ENCODE assay signal across 21 cellular contexts in genomic region chr5:29796018-29796417, GRCh38.
DNase-seq lines count a peak whose midpoint lies in the region; TF ChIP-seq lines count a peak whose summit lies in the region.
"Had no signal": no experiment of that assay in that cellular context is flagged by ENCODE, and none has a peak within 500 bp of the region (broad histone marks: within the 10 kb centered on the region; RNA-seq: fewer than 3 reads in every experiment).

No MANE protein-coding gene starts in this region.

- peaks cover 12% of the 10 kb centered on the region for H3K9me3 Mint-ChIP-seq in endodermal cell
- H3K9me3 Mint-ChIP-seq in activated T-helper 1 cell treated with anti-CD3 and anti-CD28 coated beads, Interleukin-12 subunit alpha, Interleukin-12 subunit beta, Interleukin-2, Interleukin-4 antibody, amounts not matched to agents 30 ng/mL and 10 ng/mL and 1 ng/mL, durations not matched to agents 14 hours and 24 hours and 36 hours: peaks cover 7% of the 10 kb centered on the region
- peaks cover 5% of the 10 kb centered on the region for H3K9me3 Mint-ChIP-seq in chondrocyte (ENCODE audit: low read depth)

- H4K20me1 ChIP-seq in PC-9 (ENCODE audit: insufficient read depth) (no peaks in the 10 kb centered on the region; the same call in 1 of the 2 replicates), Karpas-422 (ENCODE audit: insufficient read depth, low read depth, low read length) (no peaks in the 10 kb centered on the region)

- H3K27ac Mint-ChIP-seq in endodermal cell: peak overlapping the region; percentile 87
- H3K27ac Mint-ChIP-seq in activated T-helper 1 cell treated with anti-CD3 and anti-CD28 coated beads, Interleukin-12 subunit alpha, Interleukin-12 subunit beta, Interleukin-2, Interleukin-4 antibody, amounts not matched to agents 30 ng/mL and 10 ng/mL and 1 ng/mL, durations not matched to agents 14 hours and 24 hours and 36 hours: no peak overlapping the region
- no peak overlapping the region for H3K27ac Mint-ChIP-seq in chondrocyte (ENCODE audit: unreplicated experiment)
- H3K27ac Mint-ChIP-seq: CD4-positive, alpha-beta memory T cell; T-helper 17 cell had no signal

- H3K4me1 ChIP-seq in A673 (ENCODE audit: insufficient read depth, low read length, poor library complexity, severe bottlenecking) (peaks cover 15% of the 10 kb centered on the region), PC-9 (replicated peaks; ENCODE audit: insufficient read depth) (no peaks in the 10 kb centered on the region), endodermal cell (ENCODE audit: control insufficient read depth, insufficient read depth, low read length) (peaks cover 3% of the 10 kb centered on the region), Karpas-422 (ENCODE audit: low read length) (no peaks in the 10 kb centered on the region)

- H3K79me2 ChIP-seq in PC-9 (ENCODE audit: low read depth): no peaks in the 10 kb centered on the region
- H3K79me2 ChIP-seq in Karpas-422 (ENCODE audit: low read length): no peaks in the 10 kb centered on the region

- H3K9ac ChIP-seq in endodermal cell (ENCODE audit: extremely low read depth, low read length, poor library complexity, severe bottlenecking): peak overlapping the region; percentile 6
- no peak overlapping the region for H3K9ac ChIP-seq in Karpas-422 (ENCODE audit: low read length)
- H3K9ac ChIP-seq: KMS-11 had no signal

- H3K9me2 ChIP-seq in PC-9 (ENCODE audit: insufficient read depth) (no peaks in the 10 kb centered on the region), Karpas-422 (replicated peaks; ENCODE audit: insufficient read depth, low read length) (no peaks in the 10 kb centered on the region)

- H3K9me3 ChIP-seq in A673 (ENCODE audit: low read depth, low read length, poor library complexity, severe bottlenecking) (no peaks in the 10 kb centered on the region), PC-9 (ENCODE audit: insufficient read depth, low read depth) (0 out of 2 replicates have a peak, but pooled peaks cover 6% of the 10 kb centered on the region), endodermal cell (ENCODE audit: control insufficient read depth, low read length) (no peaks in the 10 kb centered on the region), WERI-Rb-1 (ENCODE audit: severe bottlenecking) (no peaks in the 10 kb centered on the region), Karpas-422 (ENCODE audit: low read length) (peaks cover 6% of the 10 kb centered on the region)

- no peaks in the 10 kb centered on the region for H3F3A ChIP-seq in PC-9 (ENCODE audit: insufficient read depth, low read depth)

- no peaks in the 10 kb centered on the region for H3K36me3 ChIP-seq in A673 (ENCODE audit: insufficient read depth, low read length, poor library complexity, severe bottlenecking)
- H3K36me3 ChIP-seq in PC-9 (ENCODE audit: low read depth): no peaks in the 10 kb centered on the region
- no peaks in the 10 kb centered on the region for H3K36me3 ChIP-seq in endodermal cell (ENCODE audit: control insufficient read depth, insufficient read depth, low read length)
- H3K36me3 ChIP-seq in WERI-Rb-1: no peaks in the 10 kb centered on the region
- no peaks in the 10 kb centered on the region for H3K36me3 ChIP-seq in Karpas-422 (ENCODE audit: insufficient read depth, low read length)
- H3K36me3 ChIP-seq: brain microvascular endothelial cell had no signal

- peak overlapping the region; percentile 40 for H2AFZ ChIP-seq in PC-9
- no peak overlapping the region for H2AFZ ChIP-seq in Karpas-422 (ENCODE audit: low read length)

- H3K4me3 Mint-ChIP-seq in endodermal cell (no peak overlapping the region), chondrocyte (ENCODE audit: unreplicated experiment) (no peak overlapping the region)
- no peak overlapping the region for H3K4me3 Mint-ChIP-seq in activated T-helper 1 cell treated with anti-CD3 and anti-CD28 coated beads, Interleukin-12 subunit alpha, Interleukin-12 subunit beta, Interleukin-2, Interleukin-4 antibody, amounts not matched to agents 30 ng/mL and 10 ng/mL and 1 ng/mL, durations not matched to agents 14 hours and 24 hours and 36 hours
- H3K4me3 Mint-ChIP-seq: CD4-positive, alpha-beta memory T cell; T-helper 17 cell had no signal

- H3K4me3 ChIP-seq in A673 (ENCODE audit: low read depth, low read length, poor library complexity, severe bottlenecking): no peak overlapping the region
- no peak overlapping the region for H3K4me3 ChIP-seq in PC-9
- H3K4me3 ChIP-seq in endodermal cell (ENCODE audit: low read length): no peak overlapping the region
- no peak overlapping the region for H3K4me3 ChIP-seq in WERI-Rb-1 (ENCODE audit: low read depth, low read length)
- H3K4me3 ChIP-seq in Karpas-422 (ENCODE audit: low read length): no peak overlapping the region

- H3K27me3 ChIP-seq in A673 (replicated peaks; ENCODE audit: insufficient read depth, low read depth, low read length, poor library complexity) (no peaks in the 10 kb centered on the region), PC-9 (ENCODE audit: insufficient read depth, low read depth) (no peaks in the 10 kb centered on the region), endodermal cell (ENCODE audit: control insufficient read depth, insufficient read depth, low read length, poor library complexity, severe bottlenecking) (no peaks in the 10 kb centered on the region), WERI-Rb-1 (ENCODE audit: insufficient read depth, low read depth, severe bottlenecking) (no peaks in the 10 kb centered on the region), Karpas-422 (ENCODE audit: low read length) (no peaks in the 10 kb centered on the region)
- H3K27me3 ChIP-seq: brain microvascular endothelial cell had no signal

- no peak overlapping the region for H3K4me2 ChIP-seq in PC-9
- no peak overlapping the region for H3K4me2 ChIP-seq in Karpas-422 (ENCODE audit: low read depth, low read length, poor library complexity, severe bottlenecking)
- H3K4me2 ChIP-seq: KMS-11 had no signal

- H3K27me3 Mint-ChIP-seq in endodermal cell (ENCODE audit: insufficient read depth) (peaks cover 2% of the 10 kb centered on the region), chondrocyte (ENCODE audit: low read depth) (peaks cover 2% of the 10 kb centered on the region)
- no peaks in the 10 kb centered on the region for H3K27me3 Mint-ChIP-seq in activated T-helper 1 cell treated with anti-CD3 and anti-CD28 coated beads, Interleukin-12 subunit alpha, Interleukin-12 subunit beta, Interleukin-2, Interleukin-4 antibody, amounts not matched to agents 30 ng/mL and 10 ng/mL and 1 ng/mL, durations not matched to agents 14 hours and 24 hours and 36 hours (ENCODE audit: insufficient read depth)
- H3K27me3 Mint-ChIP-seq: CD4-positive, alpha-beta memory T cell; T-helper 17 cell had no signal

- WGBS in endodermal cell (ENCODE audit: insufficient coverage in 1 of 2, insufficient read length in 1 of 2), 2 experiments: 88 to 93% methylated on average over 1 to 2 of the region's 2 CpGs

- BruUV-seq in A673 (replicated peaks; lab: Mats Ljungman, UMichigan): no TSS peak
- TSS peak; percentile 96 for BruUV-seq in PC-9 (replicated peaks; lab: Mats Ljungman, UMichigan)

- H3K4me1 Mint-ChIP-seq in endodermal cell (peaks cover 20% of the 10 kb centered on the region), chondrocyte (ENCODE audit: low read depth) (peaks cover 2% of the 10 kb centered on the region)
- H3K4me1 Mint-ChIP-seq in activated T-helper 1 cell treated with anti-CD3 and anti-CD28 coated beads, Interleukin-12 subunit alpha, Interleukin-12 subunit beta, Interleukin-2, Interleukin-4 antibody, amounts not matched to agents 30 ng/mL and 10 ng/mL and 1 ng/mL, durations not matched to agents 14 hours and 24 hours and 36 hours (ENCODE audit: low read depth): no peaks in the 10 kb centered on the region
- H3K4me1 Mint-ChIP-seq: CD4-positive, alpha-beta memory T cell; T-helper 17 cell had no signal

- no peak for TF ChIP-seq CTCF in A673 (conservative IDR thresholded peaks at IDR 0.05; ENCODE audit: low read depth, low read length)
- TF ChIP-seq CTCF in PC-9 (conservative IDR thresholded peaks at IDR 0.05): no peak
- no peak for TF ChIP-seq CTCF in endodermal cell (conservative IDR thresholded peaks at IDR 0.05)
- TF ChIP-seq CTCF in WERI-Rb-1 (IDR thresholded peaks at IDR 0.05; ENCODE audit: low read depth, low read length): no peak
- TF ChIP-seq CTCF in chondrocyte (IDR thresholded peaks at IDR 0.05): no peak

- POLR2A ChIA-PET in A673 (lab: Charles Lee; ENCODE audit: low non-redundant PET) (no interaction called here), PC-9 (lab: Charles Lee; ENCODE audit: unreplicated experiment) (interaction anchor here (0.6 kb wide), 1 partner anchor 555 kb away, joined by 5 read pairs; no protein-coding TSS in a partner anchor)

- intact Hi-C loops in A673 (cut with micrococcal nuclease; ENCODE audit: unreplicated experiment) (no loop called here), PC-9 (cut with micrococcal nuclease; ENCODE audit: unreplicated experiment) (no loop called here)
- intact Hi-C loops in activated T-helper 1 cell treated with anti-CD3 and anti-CD28 coated beads, Interleukin-12 subunit alpha, Interleukin-12 subunit beta, Interleukin-2, Interleukin-4 antibody, amounts not matched to agents 30 ng/mL and 10 ng/mL and 1 ng/mL, durations not matched to agents 14 hours and 24 hours and 36 hours (cut with micrococcal nuclease): no loop called here

- DNase-seq in A673 (ENCODE audit: low spot score) (peak; percentile 40), H4 (ENCODE audit: low spot score) (peak; percentile 24), PC-9 (peak in 1 of 2 experiments; percentile 21), endodermal cell (peak; percentile 51), WERI-Rb-1 (no peak), chondrocyte (ENCODE audit: low spot score) (no peak), Karpas-422 (no peak)
- DNase-seq in activated T-helper 1 cell treated with anti-CD3 and anti-CD28 coated beads, Interleukin-12 subunit alpha, Interleukin-12 subunit beta, Interleukin-2, Interleukin-4 antibody, amounts not matched to agents 30 ng/mL and 10 ng/mL and 1 ng/mL, durations not matched to agents 14 hours and 24 hours and 36 hours (ENCODE audit: low spot score): no peak
- DNase-seq: activated CD4-positive, alpha-beta T cell treated with anti-CD3 and anti-CD28 coated beads for 1 hour; brain microvascular endothelial cell; CD4-positive, alpha-beta memory T cell; cortex of kidney; EL; hippocampal formation; kidney; NCI-H1105 treated with DMSO at 0.1 percent for 48 hours; NCI-H2171; occipital lobe; Right ventricle myocardium superior; T-helper 17 cell had no signal

- H3K27ac ChIP-seq in A673 (ENCODE audit: low read depth, low read length, poor library complexity, severe bottlenecking) (no peak overlapping the region), PC-9 (peak overlapping the region; percentile 6; the same call in 1 of the 2 replicates), endodermal cell (ENCODE audit: low read depth, low read length) (no peak overlapping the region), WERI-Rb-1 (no peak overlapping the region), Karpas-422 (ENCODE audit: low read length) (no peak overlapping the region)
- H3K27ac ChIP-seq: brain microvascular endothelial cell, KMS-11 had no signal

- CTCF ChIA-PET in A673 (lab: Charles Lee) (no interaction called here), PC-9 (lab: Charles Lee) (no interaction called here)

- H3K36me3 Mint-ChIP-seq in endodermal cell (ENCODE audit: low read depth) (peaks cover 4% of the 10 kb centered on the region), chondrocyte (ENCODE audit: low read depth) (no peaks in the 10 kb centered on the region)
- no peaks in the 10 kb centered on the region for H3K36me3 Mint-ChIP-seq in activated T-helper 1 cell treated with anti-CD3 and anti-CD28 coated beads, Interleukin-12 subunit alpha, Interleukin-12 subunit beta, Interleukin-2, Interleukin-4 antibody, amounts not matched to agents 30 ng/mL and 10 ng/mL and 1 ng/mL, durations not matched to agents 14 hours and 24 hours and 36 hours (ENCODE audit: low read depth)
- H3K36me3 Mint-ChIP-seq: CD4-positive, alpha-beta memory T cell had no signal

Comparison
In these comparisons a context has a peak if more than half of its experiments do, and no peak if none do; other contexts are left out.
1. DNase-seq: peak in A673 (single experiment), H4 (single experiment) and endodermal cell (single experiment); none in activated T-helper 1 cell treated with anti-CD3 and anti-CD28 coated beads, Interleukin-12 subunit alpha, Interleukin-12 subunit beta, Interleukin-2, Interleukin-4 antibody, amounts not matched to agents 30 ng/mL and 10 ng/mL and 1 ng/mL, durations not matched to agents 14 hours and 24 hours and 36 hours (single experiment), WERI-Rb-1 (single experiment), chondrocyte (single experiment) and Karpas-422 (single experiment).